Comparison of ENCODE assay signal across 10 cellular contexts in genomic region chr3:42052867-42053351, GRCh38. TPM values are rescaled to one million over a fixed set of nuclear protein-coding genes. Genes with fewer than 3 reads are reported as not detected.
DNase-seq lines count a peak whose midpoint lies in the region; ATAC-seq and TF ChIP-seq lines count a peak whose summit lies in the region.
"Had no signal": no experiment of that assay in that cellular context is flagged by ENCODE, and none has a peak within 500 bp of the region (broad histone marks: within the 10 kb centered on the region; RNA-seq: fewer than 3 reads in every experiment).

No MANE protein-coding gene starts in this region.

- intact Hi-C loops in left lung (cut with DNase I) = no loop called here
- intact Hi-C loops in lower leg skin (cut with DNase I; ENCODE audit: low total_unique reads) = no loop called here

- H3K4me1 ChIP-seq in HUES48 (ENCODE audit: control insufficient read depth, insufficient read depth, low read length) (peaks cover 49% of the 10 kb centered on the region), left lung (peaks cover 15 to 35% of the 10 kb centered on the region in 2 donors), skeletal muscle satellite cell (ENCODE audit: control insufficient read depth, insufficient read depth, low read length) (peaks cover 37% of the 10 kb centered on the region)

- ATAC-seq in left lung (peak; percentile 20), GM21381 (IDR thresholded peaks at IDR 0.05; ENCODE audit: unreplicated experiment) (no peak)

- no peak for TF ChIP-seq POLR2A in lower leg skin (IDR thresholded peaks at IDR 0.05)

- H3K4me3 ChIP-seq in HUES48 (ENCODE audit: low read depth, low read length) (no peak overlapping the region), coronary artery (peak overlapping the region; percentile 38), left lung (no peak overlapping the region), skeletal muscle satellite cell (ENCODE audit: low read length) (peak overlapping the region; percentile 4), lower leg skin (ENCODE audit: low read depth, poor library complexity, severe bottlenecking) (no peak overlapping the region)

- H3K36me3 ChIP-seq in HUES48 (ENCODE audit: control insufficient read depth, insufficient read depth, low read length) (no peaks in the 10 kb centered on the region), left lung (no peaks in the 10 kb centered on the region), skeletal muscle satellite cell (ENCODE audit: insufficient read depth, low read length) (no peaks in the 10 kb centered on the region)

- H3K27me3 ChIP-seq in HUES48 (ENCODE audit: control insufficient read depth, insufficient read depth, low read length) (no peaks in the 10 kb centered on the region), left lung (no peaks in the 10 kb centered on the region), skeletal muscle satellite cell (ENCODE audit: control insufficient read depth, insufficient read depth, low read length) (no peaks in the 10 kb centered on the region)

- no peak for DNase-seq in coronary artery (ENCODE audit: low spot score)
- DNase-seq in left lung = no peak
- DNase-seq in HEK293T (ENCODE audit: extremely low spot score) = no peak
- DNase-seq in cerebellar nuclear complex (lab: John Stamatoyannopoulos, UW) = no peak
- DNase-seq in lower leg skin (ENCODE audit: low spot score in 2 of 2) = no peak
- DNase-seq: DND-41 had no signal

- H3K27ac ChIP-seq in HUES48 (ENCODE audit: low read depth, low read length) = peak overlapping the region; percentile 73
- peak overlapping the region; percentile 74 to 85 for H3K27ac ChIP-seq in coronary artery
- peak overlapping the region; percentile 54 to 76 for H3K27ac ChIP-seq in left lung
- H3K27ac ChIP-seq: HL-60 had no signal

- H3K9ac ChIP-seq in HUES48 (ENCODE audit: low read depth, low read length) = 0 out of 2 replicates have a peak overlapping the region, but pooled peaks have one; percentile 13
- H3K9ac ChIP-seq in skeletal muscle satellite cell (ENCODE audit: low read depth, low read length) = peak overlapping the region; percentile 51

- no peak for TF ChIP-seq CTCF in coronary artery (IDR thresholded peaks at IDR 0.05)
- no peak for TF ChIP-seq CTCF in left lung (IDR thresholded peaks at IDR 0.05)
- no peak for TF ChIP-seq CTCF in lower leg skin (IDR thresholded peaks at IDR 0.05)

- POLR2A ChIA-PET in HEK293T (lab: Yijun Ruan, JAX) = no interaction called here

- H3K9me3 ChIP-seq in HUES48 (ENCODE audit: control insufficient read depth, insufficient read depth, low read length) (no peaks in the 10 kb centered on the region), left lung (no peaks in the 10 kb centered on the region), skeletal muscle satellite cell (replicated peaks; ENCODE audit: low read length) (no peaks in the 10 kb centered on the region)

- CTCF ChIA-PET in HEK293T (lab: Yijun Ruan, JAX) = interaction anchor here (0.6 kb wide), 1 partner anchor 94 kb away, joined by 3 read pairs; no protein-coding TSS in a partner anchor

- WGBS in lower leg skin, 2 donors = 43 to 52% methylated on average over 7 of the region's 7 CpGs

- peak overlapping the region; percentile 51 for H3K4me2 ChIP-seq in skeletal muscle satellite cell (ENCODE audit: low read length)

TF ChIP-seq in HEK293T, 16 proteins besides CTCF, POLR2A, EP300 and RAD21:
- TF ChIP-seq ARNT (IDR thresholded peaks at IDR 0.05) (no peak), FOXM1 (IDR thresholded peaks at IDR 0.05; ENCODE audit: borderline replicate concordance) (no peak), FOXK2 (IDR thresholded peaks at IDR 0.05) (no peak), LEF1 (IDR thresholded peaks at IDR 0.05; ENCODE audit: borderline replicate concordance) (no peak), BHLHE40 (IDR thresholded peaks at IDR 0.05; ENCODE audit: borderline replicate concordance) (no peak), CTBP1 (IDR thresholded peaks at IDR 0.05; ENCODE audit: borderline replicate concordance) (no peak), SUZ12 (IDR thresholded peaks at IDR 0.05) (no peak), NFRKB (IDR thresholded peaks at IDR 0.05) (no peak), L3MBTL2 (conservative IDR thresholded peaks at IDR 0.05) (no peak), ELF4 (IDR thresholded peaks at IDR 0.05) (no peak), HDGF (IDR thresholded peaks at IDR 0.05; ENCODE audit: borderline replicate concordance) (no peak), FOXA1 (IDR thresholded peaks at IDR 0.05) (no peak), TARDBP (IDR thresholded peaks at IDR 0.05) (no peak)

RNA-seq across cellular contexts. Expression of gene TRAK1, which starts 38.2 kb away (rescaled TPM):
- total RNA-seq in left lung (10 to 100 TPM; 40.9 to 50.3 TPM), lower leg skin (10 to 100 TPM; 69.0 to 96.3 (median 84.9) TPM)
- total RNA-seq in skeletal muscle satellite cell (2012; rRNA removed) = 21.0 and 32.5 TPM in 2 replicates

Comparison
In these comparisons a context has a peak if more than half of its experiments do, and no peak if none do; other contexts are left out.
1. H3K4me3 ChIP-seq: peak in coronary artery (single experiment) and skeletal muscle satellite cell (single experiment); none in HUES48 (single experiment), left lung (0 of 2) and lower leg skin (single experiment).
2. Peak in every context shown above with its lines, with median percentiles within 50 percentile points of each other: H3K27ac ChIP-seq.